Comparison of ENCODE assay signal across 11 cellular contexts in genomic region chr18:57743008-57743407, GRCh38.
DNase-seq lines count a peak whose midpoint lies in the region; ATAC-seq and TF ChIP-seq lines count a peak whose summit lies in the region.
"Had no signal": no experiment of that assay in that cellular context is flagged by ENCODE, and none has a peak within 500 bp of the region (broad histone marks: within the 10 kb centered on the region; RNA-seq: fewer than 3 reads in every experiment).

No MANE protein-coding gene starts in this region.

- DNase-seq in A172 (ENCODE audit: low spot score) (peak; percentile 10), GM23338 (ENCODE audit: low spot score) (no peak), cardiac fibroblast (ENCODE audit: low read depth in 2 of 2) (peak; percentile 56 to 80), left colon (no peak)
- DNase-seq in activated CD4-positive, alpha-beta T cell treated with anti-CD3 and anti-CD28 coated beads for 48 hours, result no peak
- no peak for DNase-seq in effector memory CD8-positive, alpha-beta T cell
- DNase-seq: body of pancreas, SW 1271 had no signal

- H3K79me2 ChIP-seq in GM23338 (replicated peaks; ENCODE audit: insufficient read depth), result no peaks in the 10 kb centered on the region

- H3K27ac Mint-ChIP-seq in GM23338, result no peak overlapping the region
- H3K27ac Mint-ChIP-seq in effector memory CD8-positive, alpha-beta T cell, result no peak overlapping the region

- intact Hi-C loops in left colon (cut with DNase I, micrococcal nuclease), result no loop called here

- no peaks in the 10 kb centered on the region; the same call in 1 of the 2 replicates for H4K20me1 ChIP-seq in GM23338 (replicated peaks; ENCODE audit: insufficient read depth)

- H3K27me3 ChIP-seq in GM23338 (ENCODE audit: insufficient read depth), result no peaks in the 10 kb centered on the region
- H3K27me3 ChIP-seq: body of pancreas had no signal

- no peaks in the 10 kb centered on the region for H3K9me3 Mint-ChIP-seq in GM23338
- peaks cover 0 to 2% of the 10 kb centered on the region in 2 donors for H3K9me3 Mint-ChIP-seq in effector memory CD8-positive, alpha-beta T cell
- H3K9me3 Mint-ChIP-seq: neural crest cell had no signal

- TF ChIP-seq CTCF in GM23338 (conservative IDR thresholded peaks at IDR 0.05; ENCODE audit: low read depth in 2 of 2), result no peak
- TF ChIP-seq CTCF in cardiac fibroblast (IDR thresholded peaks at IDR 0.05; ENCODE audit: low read depth, low read length), result no peak

- H3K4me2 ChIP-seq in GM23338, result peak overlapping the region; percentile 43; the same call in 1 of the 2 replicates

- H3K4me1 ChIP-seq in GM23338 (ENCODE audit: insufficient read depth), result peaks cover 10% of the 10 kb centered on the region; the same call in 1 of the 2 replicates

- ATAC-seq in GM23338 (peak; percentile 34; the same call in 1 of the 3 replicates), left colon (peak; percentile 17), HG03457 (IDR thresholded peaks at IDR 0.05; ENCODE audit: unreplicated experiment) (no peak), HG02678 (IDR thresholded peaks at IDR 0.05; ENCODE audit: unreplicated experiment) (no peak)
- ATAC-seq in effector memory CD8-positive, alpha-beta T cell (replicated peaks), result no peak
- ATAC-seq: body of pancreas had no signal

- no peak overlapping the region for H3K27ac ChIP-seq in GM23338 (ENCODE audit: low read depth)
- H3K27ac ChIP-seq: body of pancreas had no signal

- H2AFZ ChIP-seq in GM23338, result no peak overlapping the region

- H3K27me3 Mint-ChIP-seq in GM23338 (ENCODE audit: insufficient read depth, low read depth, poor library complexity), result no peaks in the 10 kb centered on the region
- H3K27me3 Mint-ChIP-seq in effector memory CD8-positive, alpha-beta T cell, result no peaks in the 10 kb centered on the region

- H3K36me3 ChIP-seq in GM23338 (ENCODE audit: insufficient read depth), result no peaks in the 10 kb centered on the region; the same call in 1 of the 2 replicates

- H3K4me1 Mint-ChIP-seq in GM23338, result peaks cover 16% of the 10 kb centered on the region
- H3K4me1 Mint-ChIP-seq in effector memory CD8-positive, alpha-beta T cell (ENCODE audit: low read depth in 2 of 2), result no peaks in the 10 kb centered on the region
- H3K4me1 Mint-ChIP-seq: neural crest cell had no signal

- peaks cover 7% of the 10 kb centered on the region; the same call in 1 of the 2 replicates for H3K9me2 ChIP-seq in GM23338 (ENCODE audit: insufficient read depth)

- no peaks in the 10 kb centered on the region for H3F3A ChIP-seq in GM23338 (replicated peaks; ENCODE audit: low read depth)

- no peak overlapping the region for H3K4me3 Mint-ChIP-seq in GM23338
- no peak overlapping the region for H3K4me3 Mint-ChIP-seq in effector memory CD8-positive, alpha-beta T cell
- H3K4me3 Mint-ChIP-seq: neural crest cell had no signal

- H3K4me3 ChIP-seq in GM23338, result no peak overlapping the region
- no peak overlapping the region for H3K4me3 ChIP-seq in cardiac fibroblast (replicated peaks in 1 of 2; ENCODE audit: low read depth in 2 of 2, low read length in 2 of 2)
- H3K4me3 ChIP-seq: body of pancreas had no signal

- no peaks in the 10 kb centered on the region for H3K36me3 Mint-ChIP-seq in GM23338 (ENCODE audit: low read depth)
- no peaks in the 10 kb centered on the region for H3K36me3 Mint-ChIP-seq in effector memory CD8-positive, alpha-beta T cell (ENCODE audit: insufficient read depth)

TF ChIP-seq in GM23338, 12 proteins besides CTCF, POLR2A, EP300 and RAD21 (continues in another document):
- TF ChIP-seq ETS1 (IDR thresholded peaks at IDR 0.05) (no peak), CREB1 (CRISPR knock-in tag; IDR thresholded peaks at IDR 0.05; ENCODE audit: low read depth) (no peak), POLR2AphosphoS5 (IDR thresholded peaks at IDR 0.05; ENCODE audit: low read depth) (no peak), STAT1 (IDR thresholded peaks at IDR 0.05; ENCODE audit: unreplicated experiment) (no peak), ZNF114 (CRISPR knock-in tag; IDR thresholded peaks at IDR 0.05) (no peak), EZH2 (IDR thresholded peaks at IDR 0.05; ENCODE audit: low read depth, unreplicated experiment) (no peak), EZH2phosphoT487 (IDR thresholded peaks at IDR 0.05; ENCODE audit: unreplicated experiment) (no peak), ZNF331 (CRISPR knock-in tag; IDR thresholded peaks at IDR 0.05; ENCODE audit: low read depth) (no peak), NANOG (IDR thresholded peaks at IDR 0.05; ENCODE audit: borderline replicate concordance) (no peak)
- TF ChIP-seq, protein P1, sequence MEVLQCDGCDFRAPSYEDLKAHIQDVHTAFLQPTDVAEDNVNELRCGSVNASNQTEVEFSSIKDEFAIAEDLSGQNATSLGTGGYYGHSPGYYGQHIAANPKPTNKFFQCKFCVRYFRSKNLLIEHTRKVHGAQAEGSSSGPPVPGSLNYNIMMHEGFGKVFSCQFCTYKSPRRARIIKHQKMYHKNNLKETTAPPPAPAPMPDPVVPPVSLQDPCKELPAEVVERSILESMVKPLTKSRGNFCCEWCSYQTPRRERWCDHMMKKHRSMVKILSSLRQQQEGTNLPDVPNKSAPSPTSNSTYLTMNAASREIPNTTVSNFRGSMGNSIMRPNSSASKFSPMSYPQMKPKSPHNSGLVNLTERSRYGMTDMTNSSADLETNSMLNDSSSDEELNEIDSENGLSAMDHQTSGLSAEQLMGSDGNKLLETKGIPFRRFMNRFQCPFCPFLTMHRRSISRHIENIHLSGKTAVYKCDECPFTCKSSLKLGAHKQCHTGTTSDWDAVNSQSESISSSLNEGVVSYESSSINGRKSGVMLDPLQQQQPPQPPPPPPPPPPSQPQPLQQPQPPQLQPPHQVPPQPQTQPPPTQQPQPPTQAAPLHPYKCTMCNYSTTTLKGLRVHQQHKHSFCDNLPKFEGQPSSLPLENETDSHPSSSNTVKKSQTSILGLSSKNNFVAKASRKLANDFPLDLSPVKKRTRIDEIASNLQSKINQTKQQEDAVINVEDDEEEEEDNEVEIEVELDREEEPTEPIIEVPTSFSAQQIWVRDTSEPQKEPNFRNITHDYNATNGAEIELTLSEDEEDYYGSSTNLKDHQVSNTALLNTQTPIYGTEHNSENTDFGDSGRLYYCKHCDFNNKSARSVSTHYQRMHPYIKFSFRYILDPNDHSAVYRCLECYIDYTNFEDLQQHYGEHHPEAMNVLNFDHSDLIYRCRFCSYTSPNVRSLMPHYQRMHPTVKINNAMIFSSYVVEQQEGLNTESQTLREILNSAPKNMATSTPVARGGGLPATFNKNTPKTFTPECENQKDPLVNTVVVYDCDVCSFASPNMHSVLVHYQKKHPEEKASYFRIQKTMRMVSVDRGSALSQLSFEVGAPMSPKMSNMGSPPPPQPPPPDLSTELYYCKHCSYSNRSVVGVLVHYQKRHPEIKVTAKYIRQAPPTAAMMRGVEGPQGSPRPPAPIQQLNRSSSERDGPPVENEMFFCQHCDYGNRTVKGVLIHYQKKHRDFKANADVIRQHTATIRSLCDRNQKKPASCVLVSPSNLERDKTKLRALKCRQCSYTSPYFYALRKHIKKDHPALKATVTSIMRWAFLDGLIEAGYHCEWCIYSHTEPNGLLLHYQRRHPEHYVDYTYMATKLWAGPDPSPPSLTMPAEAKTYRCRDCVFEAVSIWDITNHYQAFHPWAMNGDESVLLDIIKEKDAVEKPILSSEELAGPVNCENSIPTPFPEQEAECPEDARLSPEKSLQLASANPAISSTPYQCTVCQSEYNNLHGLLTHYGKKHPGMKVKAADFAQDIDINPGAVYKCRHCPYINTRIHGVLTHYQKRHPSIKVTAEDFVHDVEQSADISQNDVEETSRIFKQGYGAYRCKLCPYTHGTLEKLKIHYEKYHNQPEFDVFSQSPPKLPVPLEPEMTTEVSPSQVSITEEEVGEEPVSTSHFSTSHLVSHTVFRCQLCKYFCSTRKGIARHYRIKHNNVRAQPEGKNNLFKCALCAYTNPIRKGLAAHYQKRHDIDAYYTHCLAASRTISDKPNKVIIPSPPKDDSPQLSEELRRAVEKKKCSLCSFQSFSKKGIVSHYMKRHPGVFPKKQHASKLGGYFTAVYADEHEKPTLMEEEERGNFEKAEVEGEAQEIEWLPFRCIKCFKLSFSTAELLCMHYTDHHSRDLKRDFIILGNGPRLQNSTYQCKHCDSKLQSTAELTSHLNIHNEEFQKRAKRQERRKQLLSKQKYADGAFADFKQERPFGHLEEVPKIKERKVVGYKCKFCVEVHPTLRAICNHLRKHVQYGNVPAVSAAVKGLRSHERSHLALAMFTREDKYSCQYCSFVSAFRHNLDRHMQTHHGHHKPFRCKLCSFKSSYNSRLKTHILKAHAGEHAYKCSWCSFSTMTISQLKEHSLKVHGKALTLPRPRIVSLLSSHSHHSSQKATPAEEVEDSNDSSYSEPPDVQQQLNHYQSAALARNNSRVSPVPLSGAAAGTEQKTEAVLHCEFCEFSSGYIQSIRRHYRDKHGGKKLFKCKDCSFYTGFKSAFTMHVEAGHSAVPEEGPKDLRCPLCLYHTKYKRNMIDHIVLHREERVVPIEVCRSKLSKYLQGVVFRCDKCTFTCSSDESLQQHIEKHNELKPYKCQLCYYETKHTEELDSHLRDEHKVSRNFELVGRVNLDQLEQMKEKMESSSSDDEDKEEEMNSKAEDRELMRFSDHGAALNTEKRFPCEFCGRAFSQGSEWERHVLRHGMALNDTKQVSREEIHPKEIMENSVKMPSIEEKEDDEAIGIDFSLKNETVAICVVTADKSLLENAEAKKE (CRISPR knock-in tag; IDR thresholded peaks at IDR 0.05), result no peak

Comparison
In these comparisons a context has a peak if more than half of its experiments do, and no peak if none do; other contexts are left out.
1. DNase-seq: peak in A172 (single experiment) and cardiac fibroblast (2 of 2); none in GM23338 (single experiment), left colon (0 of 2), activated CD4-positive, alpha-beta T cell treated with anti-CD3 and anti-CD28 coated beads for 48 hours (single experiment) and effector memory CD8-positive, alpha-beta T cell (0 of 3).
2. ATAC-seq: peak in GM23338 (single experiment) and left colon (single experiment); none in HG03457 (single experiment), HG02678 (single experiment) and effector memory CD8-positive, alpha-beta T cell (single experiment).